Comparison of ENCODE assay signal across 8 cellular contexts in genomic region chr3:142963266-142964149, GRCh38. TPM values are rescaled to one million over a fixed set of nuclear protein-coding genes. Genes with fewer than 3 reads are reported as not detected.
DNase-seq lines count a peak whose midpoint lies in the region; ATAC-seq and TF ChIP-seq lines count a peak whose summit lies in the region.

TSS of gene PAQR9 (minus strand) at chr3:142963674. CDS start at chr3:142963336, 338 bp downstream.

- peak; percentile 52 for DNase-seq in ELR (ENCODE audit: low read depth)
- DNase-seq in H7, result peak; percentile 94
- DNase-seq in SK-N-MC (ENCODE audit: low read depth, low spot score), result no peak
- DNase-seq in epithelial cell of esophagus (ENCODE audit: low read depth), result peak; percentile 36
- peak in 2 of 10 donors; percentile 2 to 5 for DNase-seq in naive thymus-derived CD8-positive, alpha-beta T cell
- no peak for DNase-seq in epidermal melanocyte (ENCODE audit: insufficient read length, low spot score)
- DNase-seq in middle frontal gyrus (ENCODE audit: extremely low spot score, low spot score), result no peak

- H3K27me3 ChIP-seq in H7 (ENCODE audit: control insufficient read depth, insufficient read depth, low read length), result peaks cover 32% of the 10 kb centered on the region

- peak within 1 kb of the TSS; percentile 64 to 86 (median 81) for H3K4me3 Mint-ChIP-seq in naive thymus-derived CD8-positive, alpha-beta T cell

- no peak for TF ChIP-seq CTCF in epithelial cell of esophagus (IDR thresholded peaks at IDR 0.05; ENCODE audit: insufficient read depth, low read depth, low read length, missing control alignments)

- H3K27ac Mint-ChIP-seq in naive thymus-derived CD8-positive, alpha-beta T cell, result no peak within 1 kb of the TSS

- H3K4me1 Mint-ChIP-seq in naive thymus-derived CD8-positive, alpha-beta T cell, result peaks cover 6 to 15% (median 12%) of the 10 kb centered on the region in 4 donors

- H3K27ac ChIP-seq in SK-N-MC, result no peak within 1 kb of the TSS

- peak within 1 kb of the TSS; percentile 71 for H3K4me3 ChIP-seq in H7 (ENCODE audit: insufficient read depth, low read depth, low read length)
- peak within 1 kb of the TSS; percentile 85 for H3K4me3 ChIP-seq in SK-N-MC
- H3K4me3 ChIP-seq in epithelial cell of esophagus (ENCODE audit: low read length), result peak within 1 kb of the TSS; percentile 35

- POLR2A ChIA-PET in naive thymus-derived CD8-positive, alpha-beta T cell (lab: Charles Lee), result no interaction called here

- H3K36me3 Mint-ChIP-seq in naive thymus-derived CD8-positive, alpha-beta T cell, result peaks cover 0 to 5% (median 0%) of the 10 kb centered on the region in 3 donors

- peak; percentile 46 to 61 for ATAC-seq in naive thymus-derived CD8-positive, alpha-beta T cell
- no peak for ATAC-seq in HG03571 (IDR thresholded peaks at IDR 0.05; ENCODE audit: unreplicated experiment)

- H3K9me3 Mint-ChIP-seq in naive thymus-derived CD8-positive, alpha-beta T cell, result no peaks in the 10 kb centered on the region

- H3K27me3 Mint-ChIP-seq in naive thymus-derived CD8-positive, alpha-beta T cell, result peaks cover 39 to 70% (median 48%) of the 10 kb centered on the region in 5 donors

- no peaks in the 10 kb centered on the region for H3K9me3 ChIP-seq in SK-N-MC (ENCODE audit: low read depth, low read length)

- H3K9ac ChIP-seq in SK-N-MC (ENCODE audit: insufficient read length), result no peak within 1 kb of the TSS

- no peaks in the 10 kb centered on the region for H3K36me3 ChIP-seq in H7 (replicated peaks; ENCODE audit: control insufficient read depth, insufficient read depth, low read length)
- H3K36me3 ChIP-seq in SK-N-MC (ENCODE audit: insufficient read depth, low read length), result no peaks in the 10 kb centered on the region

RNA-seq across cellular contexts. Expression of gene PAQR9, which starts in this region (rescaled TPM):
- 0.21 and 0.63 TPM in 2 replicates for total RNA-seq in H7 (2014; rRNA removed; shearing (Covaris generic))
- not detected for total RNA-seq in naive thymus-derived CD8-positive, alpha-beta T cell
- polyA plus RNA-seq in naive thymus-derived CD8-positive, alpha-beta T cell, result not detected

Comparison
In these comparisons a context has a peak if more than half of its experiments do, and no peak if none do; other contexts are left out.
1. Peak in DNase-seq and H3K4me3 ChIP-seq in H7; RNA of the gene not detected or under 1 TPM.
2. Peak in ATAC-seq in naive thymus-derived CD8-positive, alpha-beta T cell; RNA of the gene not detected or under 1 TPM.
3. DNase-seq: peak in ELR (single experiment) and epithelial cell of esophagus (single experiment); none in SK-N-MC (single experiment), epidermal melanocyte (single experiment) and middle frontal gyrus (single experiment).
4. H3K4me3 ChIP-seq: peak in every context shown above with its lines; median percentile 85 in SK-N-MC; 71 in H7; 35 in epithelial cell of esophagus.